In genomic region chr7:28804990-28805389, GRCh38 we compare ENCODE assay signal across 13 cellular contexts.
DNase-seq lines count a peak whose midpoint lies in the region; ATAC-seq and TF ChIP-seq lines count a peak whose summit lies in the region.
"Had no signal": no experiment of that assay in that cellular context is flagged by ENCODE, and none has a peak within 500 bp of the region (broad histone marks: within the 10 kb centered on the region; RNA-seq: fewer than 3 reads in every experiment).

No MANE protein-coding gene starts in this region.

- peaks cover 3% of the 10 kb centered on the region for H3K4me1 Mint-ChIP-seq in activated naive CD8-positive, alpha-beta T cell treated with anti-CD3 and anti-CD28 coated beads, Interleukin-2, amount 50 U/mL, for 24 hours

- in situ Hi-C loops in ACHN (cut with HindIII; ENCODE audit: low pct_ligation_motif_present, low pct_unique_long_range_greater_than_20kb, low sequenced_read_pairs), result no loop called here

- no peaks in the 10 kb centered on the region for H3K9me3 ChIP-seq in RWPE2 (ENCODE audit: severe bottlenecking)

- no peaks in the 10 kb centered on the region for H3K4me1 ChIP-seq in RWPE2 (ENCODE audit: insufficient read depth, poor library complexity, severe bottlenecking)

- peaks cover 5% of the 10 kb centered on the region for H3K27me3 Mint-ChIP-seq in activated naive CD8-positive, alpha-beta T cell treated with anti-CD3 and anti-CD28 coated beads, Interleukin-2, amount 50 U/mL, for 24 hours

- no peak overlapping the region for H3K27ac Mint-ChIP-seq in activated naive CD8-positive, alpha-beta T cell treated with anti-CD3 and anti-CD28 coated beads, Interleukin-2, amount 50 U/mL, for 24 hours

- H3K4me3 ChIP-seq in RWPE2 (ENCODE audit: severe bottlenecking) (no peak overlapping the region), fibroblast of villous mesenchyme (ENCODE audit: low read depth, low read length) (no peak overlapping the region)
- H3K4me3 ChIP-seq: BLaER1 treated with 17β-estradiol and CSF1 and Interleukin-3, amounts not matched to agents 10 nM and 100 nM had no signal

- no peaks in the 10 kb centered on the region for H3K36me3 Mint-ChIP-seq in activated naive CD8-positive, alpha-beta T cell treated with anti-CD3 and anti-CD28 coated beads, Interleukin-2, amount 50 U/mL, for 24 hours (ENCODE audit: low read depth)

- no peaks in the 10 kb centered on the region for H3K36me3 ChIP-seq in RWPE2 (ENCODE audit: low read depth)

- DNase-seq in ACHN, result peak; percentile 43
- DNase-seq in H4 (ENCODE audit: low spot score), result peak; percentile 43
- DNase-seq in RWPE2 (ENCODE audit: low spot score), result no peak
- DNase-seq in fibroblast of villous mesenchyme (ENCODE audit: low read depth), result peak; percentile 24
- DNase-seq in NCI-H1694 treated with DMSO at 0.1 percent for 48 hours (lab: John Stamatoyannopoulos, UW), result no peak
- no peak for DNase-seq in activated naive CD8-positive, alpha-beta T cell treated with anti-CD3 and anti-CD28 coated beads, Interleukin-2, amount 50 U/mL, for 24 hours
- DNase-seq: activated naive CD4-positive, alpha-beta T cell treated with anti-CD3 and anti-CD28 coated beads, Interleukin-2, amount 50 U/mL, for 16 hours; NCI-H526; retina; stimulated activated naive CD8-positive, alpha-beta T cell treated with anti-CD3 and anti-CD28 coated beads, Interleukin-15, Interleukin-2, amounts not matched to agents 100 U/mL and 50 U/mL, for 24 hours had no signal

- TF ChIP-seq CTCF in RWPE2 (IDR thresholded peaks at IDR 0.05; ENCODE audit: poor library complexity, severe bottlenecking) (no peak), fibroblast of villous mesenchyme (IDR thresholded peaks at IDR 0.05; ENCODE audit: insufficient read depth, low read depth, low read length) (no peak)

- no peak overlapping the region for H3K27ac ChIP-seq in RWPE2 (ENCODE audit: poor library complexity, severe bottlenecking)
- H3K27ac ChIP-seq: BLaER1 treated with 17β-estradiol and CSF1 and Interleukin-3, amounts not matched to agents 10 nM and 100 nM had no signal

- no peaks in the 10 kb centered on the region for H3K27me3 ChIP-seq in RWPE2 (ENCODE audit: insufficient read depth, poor library complexity, severe bottlenecking)
- H3K27me3 ChIP-seq: BLaER1 treated with 17β-estradiol and CSF1 and Interleukin-3, amounts not matched to agents 10 nM and 100 nM had no signal

- ATAC-seq in RWPE2 (ENCODE audit: low read depth), result peak; percentile 19; the same call in 1 of the 3 replicates
- ATAC-seq in GM18907 (IDR thresholded peaks at IDR 0.05; ENCODE audit: unreplicated experiment), result no peak
- no peak for ATAC-seq in activated naive CD8-positive, alpha-beta T cell treated with anti-CD3 and anti-CD28 coated beads, Interleukin-2, amount 50 U/mL, for 24 hours
- ATAC-seq in HG03571 (IDR thresholded peaks at IDR 0.05; ENCODE audit: unreplicated experiment), result no peak
- ATAC-seq: stimulated activated naive CD8-positive, alpha-beta T cell treated with anti-CD3 and anti-CD28 coated beads, Interleukin-15, Interleukin-2, amounts not matched to agents 100 U/mL and 50 U/mL, for 24 hours had no signal

- peaks cover 4% of the 10 kb centered on the region for H3K9me3 Mint-ChIP-seq in activated naive CD8-positive, alpha-beta T cell treated with anti-CD3 and anti-CD28 coated beads, Interleukin-2, amount 50 U/mL, for 24 hours

- H3K4me3 Mint-ChIP-seq in activated naive CD8-positive, alpha-beta T cell treated with anti-CD3 and anti-CD28 coated beads, Interleukin-2, amount 50 U/mL, for 24 hours, result no peak overlapping the region

Comparison
In these comparisons a context has a peak if more than half of its experiments do, and no peak if none do; other contexts are left out.
1. DNase-seq: peak in ACHN (single experiment), H4 (single experiment) and fibroblast of villous mesenchyme (single experiment); none in RWPE2 (single experiment), NCI-H1694 treated with DMSO at 0.1 percent for 48 hours (single experiment) and activated naive CD8-positive, alpha-beta T cell treated with anti-CD3 and anti-CD28 coated beads, Interleukin-2, amount 50 U/mL, for 24 hours (single experiment).